In the genomic region with DNA sequence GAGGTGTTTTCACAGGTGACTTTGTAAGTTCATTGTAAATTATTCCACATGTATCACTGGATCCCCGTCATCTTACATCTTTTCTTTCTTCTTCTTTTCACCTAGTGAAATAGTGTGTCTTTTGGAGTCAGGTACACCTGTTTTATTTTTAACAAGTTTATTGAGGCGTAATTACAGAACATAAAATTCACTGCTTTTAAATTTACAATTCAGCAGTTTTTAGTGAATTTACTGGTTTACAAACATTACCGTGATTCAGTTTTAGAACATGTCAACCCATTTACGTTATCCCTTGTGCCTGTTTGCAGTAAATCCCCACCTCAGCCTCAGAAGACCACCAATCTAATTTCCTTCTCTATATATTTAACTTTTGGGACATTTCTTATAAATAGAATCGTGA, we compare ENCODE assay signal across 8 cellular contexts.
"Had no signal": no experiment of that assay in that cellular context is flagged by ENCODE, and none has a peak within 500 bp of the region (broad histone marks: within the 10 kb centered on the region; RNA-seq: fewer than 3 reads in every experiment).

No MANE protein-coding gene starts in this region.

- H3K4me2 ChIP-seq: KMS-11 had no signal

- ATAC-seq: HepG2 had no signal

- H3K27me3 Mint-ChIP-seq: IgD-negative memory B cell had no signal

- H3K4me3 Mint-ChIP-seq: IgD-negative memory B cell had no signal

- DNase-seq: IMR-90, KBM-7, KG1 had no signal

- H3K9ac ChIP-seq: KMS-11 had no signal

- FAIRE-seq: HepG2, HTR-8/SVneo had no signal

- H3K27ac ChIP-seq: HL-60, KMS-11 had no signal
